In the genomic region with DNA sequence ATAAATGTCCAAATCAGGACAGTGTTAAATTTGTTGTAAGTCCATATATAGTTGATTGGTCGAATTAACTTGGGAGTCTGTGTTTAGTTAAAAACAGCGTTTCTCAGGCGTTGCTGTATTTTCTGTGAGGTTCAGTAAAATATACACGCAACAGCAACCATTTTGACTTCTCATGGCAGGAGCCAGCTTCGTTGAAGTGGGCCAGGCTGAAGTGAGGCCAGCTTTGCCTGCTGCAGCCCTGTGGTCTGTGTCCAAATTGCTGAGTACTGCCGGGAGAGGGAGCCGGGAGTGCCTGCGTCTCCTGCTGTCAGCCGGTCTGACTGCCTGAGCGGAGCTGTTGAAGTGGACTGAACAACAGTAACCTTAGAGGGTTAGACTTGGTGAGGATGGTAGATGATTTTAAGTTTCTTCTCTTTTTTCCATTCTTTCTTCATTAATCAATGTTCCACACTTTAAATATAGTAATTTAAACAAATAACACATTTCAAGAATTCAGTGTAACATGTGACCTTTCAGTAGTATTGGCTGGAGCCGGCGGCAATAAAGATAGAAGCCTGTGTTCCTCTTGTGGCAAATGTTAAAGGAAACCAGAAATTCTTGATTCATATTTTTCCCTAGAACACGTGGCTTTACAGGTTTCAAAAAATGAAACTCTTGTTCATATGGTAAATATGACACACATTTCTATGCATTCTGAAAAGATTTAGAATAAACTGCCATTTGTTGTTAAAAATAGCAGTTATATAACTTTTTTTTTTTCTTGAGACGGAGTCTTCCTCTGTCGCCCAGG, we compare ENCODE assay signal across 9 cellular contexts. TPM values are rescaled to one million over a fixed set of nuclear protein-coding genes. Genes with fewer than 3 reads are reported as not detected.
DNase-seq lines count a peak whose midpoint lies in the region; ATAC-seq and TF ChIP-seq lines count a peak whose summit lies in the region.
"Had no signal": no experiment of that assay in that cellular context is flagged by ENCODE, and none has a peak within 500 bp of the region (broad histone marks: within the 10 kb centered on the region; RNA-seq: fewer than 3 reads in every experiment).

No MANE protein-coding gene starts in this region.

- POLR2A ChIA-PET in A673 (lab: Charles Lee; ENCODE audit: low non-redundant PET), result no interaction called here

- BruUV-seq in A673 (replicated peaks; lab: Mats Ljungman, UMichigan), result no TSS peak

- no peak overlapping the region for H3K4me3 ChIP-seq in A673 (ENCODE audit: low read depth, low read length, poor library complexity, severe bottlenecking)
- H3K4me3 ChIP-seq in HFF-Myc (replicated peaks; ENCODE audit: low read depth, low read length), result no peak overlapping the region

- intact Hi-C loops in A673 (cut with micrococcal nuclease; ENCODE audit: unreplicated experiment) (no loop called here), head of caudate nucleus (cut with DNase I) (no loop called here)

- no peaks in the 10 kb centered on the region for H3K27me3 ChIP-seq in A673 (replicated peaks; ENCODE audit: insufficient read depth, low read depth, low read length, poor library complexity)

- no peaks in the 10 kb centered on the region for H3K9me3 Mint-ChIP-seq in activated naive CD8-positive, alpha-beta T cell treated with anti-CD3 and anti-CD28 coated beads for 36 hours
- H3K9me3 Mint-ChIP-seq: activated naive CD8-positive, alpha-beta T cell treated with anti-CD3 and anti-CD28 coated beads, Interleukin-2, amount 10 ng/mL, durations not matched to agents 7 days and 5 days had no signal

- ATAC-seq in HG02763 (IDR thresholded peaks at IDR 0.05; ENCODE audit: unreplicated experiment) (no peak), GM19455 (IDR thresholded peaks at IDR 0.05; ENCODE audit: unreplicated experiment) (no peak), GM21576 (IDR thresholded peaks at IDR 0.05; ENCODE audit: unreplicated experiment) (no peak)

- peak; percentile 24 for TF ChIP-seq CTCF in A673 (conservative IDR thresholded peaks at IDR 0.05; ENCODE audit: low read depth, low read length)
- peak; percentile 34 for TF ChIP-seq CTCF in HFF-Myc (IDR thresholded peaks at IDR 0.05; ENCODE audit: low read depth, low read length, missing control alignments)

- H3K27ac ChIP-seq in A673 (ENCODE audit: low read depth, low read length, poor library complexity, severe bottlenecking), result no peak overlapping the region

- peaks cover 1% of the 10 kb centered on the region for H3K36me3 ChIP-seq in A673 (ENCODE audit: insufficient read depth, low read length, poor library complexity, severe bottlenecking)

- CTCF ChIA-PET in A673 (lab: Charles Lee), result no interaction called here

- H3K4me1 ChIP-seq in A673 (ENCODE audit: insufficient read depth, low read length, poor library complexity, severe bottlenecking), result no peaks in the 10 kb centered on the region

- H3K36me3 Mint-ChIP-seq in activated naive CD8-positive, alpha-beta T cell treated with anti-CD3 and anti-CD28 coated beads for 36 hours, result peaks cover 12% of the 10 kb centered on the region

- H3K4me1 Mint-ChIP-seq in activated naive CD8-positive, alpha-beta T cell treated with anti-CD3 and anti-CD28 coated beads for 36 hours, result peaks cover 40% of the 10 kb centered on the region

- peak; percentile 17 for DNase-seq in A673 (ENCODE audit: low spot score)
- DNase-seq in HFF-Myc (ENCODE audit: extremely low read depth, low read depth), result peak; percentile 29
- no peak for DNase-seq in activated naive CD8-positive, alpha-beta T cell treated with anti-CD3 and anti-CD28 coated beads for 36 hours
- peak; percentile 59 to 90 (median 78) for DNase-seq in head of caudate nucleus
- DNase-seq in pons (ENCODE audit: low spot score), result peak; percentile 73
- DNase-seq: activated naive CD8-positive, alpha-beta T cell treated with anti-CD3 and anti-CD28 coated beads, Interleukin-2, amount 10 ng/mL, durations not matched to agents 7 days and 5 days had no signal

- H3K4me3 Mint-ChIP-seq in activated naive CD8-positive, alpha-beta T cell treated with anti-CD3 and anti-CD28 coated beads for 36 hours, result no peak overlapping the region
- H3K4me3 Mint-ChIP-seq: activated naive CD8-positive, alpha-beta T cell treated with anti-CD3 and anti-CD28 coated beads, Interleukin-2, amount 10 ng/mL, durations not matched to agents 7 days and 5 days had no signal

- H3K9me3 ChIP-seq in A673 (ENCODE audit: low read depth, low read length, poor library complexity, severe bottlenecking), result no peaks in the 10 kb centered on the region

- no peaks in the 10 kb centered on the region for H3K27me3 Mint-ChIP-seq in activated naive CD8-positive, alpha-beta T cell treated with anti-CD3 and anti-CD28 coated beads for 36 hours
- H3K27me3 Mint-ChIP-seq: activated naive CD8-positive, alpha-beta T cell treated with anti-CD3 and anti-CD28 coated beads, Interleukin-2, amount 10 ng/mL, durations not matched to agents 7 days and 5 days had no signal

- peak overlapping the region; percentile 51 for H3K27ac Mint-ChIP-seq in activated naive CD8-positive, alpha-beta T cell treated with anti-CD3 and anti-CD28 coated beads for 36 hours
- H3K27ac Mint-ChIP-seq: activated naive CD8-positive, alpha-beta T cell treated with anti-CD3 and anti-CD28 coated beads, Interleukin-2, amount 10 ng/mL, durations not matched to agents 7 days and 5 days had no signal

RNA-seq across cellular contexts. Expression of gene ZNF750, which starts 37.0 kb away (rescaled TPM):
- total RNA-seq in A673 (2021), result not detected in 2 replicates
- total RNA-seq in activated naive CD8-positive, alpha-beta T cell treated with anti-CD3 and anti-CD28 coated beads for 36 hours, result not detected
- total RNA-seq: activated naive CD8-positive, alpha-beta T cell treated with anti-CD3 and anti-CD28 coated beads, Interleukin-2, amount 10 ng/mL, durations not matched to agents 7 days and 5 days had no signal
